Comparison of ENCODE assay signal across 7 cellular contexts in genomic region chr2:135533545-135533944, GRCh38. TPM values are rescaled to one million over a fixed set of nuclear protein-coding genes. Genes with fewer than 3 reads are reported as not detected.
DNase-seq lines count a peak whose midpoint lies in the region; ATAC-seq, FAIRE-seq and TF ChIP-seq lines count a peak whose summit lies in the region.
"Not testable (repeated sequence)": the region's sequence is repeated elsewhere in the genome, so short reads cannot be mapped to it uniquely, and the experiment has no call there.

No MANE protein-coding gene starts in this region.

- not testable (repeated sequence) for H3K4me3 Mint-ChIP-seq in osteocyte (ENCODE audit: unreplicated experiment)

- WGBS in GM12878 (ENCODE audit: insufficient coverage, insufficient replicate concordance, low lambda C conversion rate, missing lambda C conversion rate), result 99% methylated on average over 15 of the region's 15 CpGs

- H3K9me2 ChIP-seq in OCI-LY1 (ENCODE audit: low read depth, low read length), result not testable (repeated sequence)

- H3K27ac Mint-ChIP-seq in osteocyte (ENCODE audit: unreplicated experiment), result peak overlapping the region; percentile 81

- in situ Hi-C loops in GM12878 (cut with MboI), result not testable (repeated sequence)

- peak overlapping the region; percentile 93; the same call in 1 of the 2 replicates for H3K9ac ChIP-seq in BLaER1
- not testable (repeated sequence) for H3K9ac ChIP-seq in KMS-11; OCI-LY1 (ENCODE audit: low read length); GM12878 (ENCODE audit: control insufficient read depth, insufficient read depth, low read length); iPS-20b (ENCODE audit: low read depth, low read length)

- FAIRE-seq in GM12878 (lab: Jason Lieb, UNC), result not testable (repeated sequence)

- H2AFZ ChIP-seq in KMS-11 (ENCODE audit: low read depth); OCI-LY1 (ENCODE audit: low read length); GM12878 (ENCODE audit: control insufficient read depth, low read depth, low read length): not testable (repeated sequence)

- intact Hi-C loops in GM12878 (cut with micrococcal nuclease; ENCODE audit: unreplicated experiment), result not testable (repeated sequence)

- H3K4me1 Mint-ChIP-seq in osteocyte (ENCODE audit: unreplicated experiment), result peaks cover 26% of the 10 kb centered on the region

- H3K9me3 Mint-ChIP-seq in osteocyte (ENCODE audit: unreplicated experiment), result not testable (repeated sequence)

- SMC1A ChIA-PET in GM12878 (lab: Charles Lee; ENCODE audit: uncharacterized antibody, unreplicated experiment), result interaction anchor here (1.1 to 1.5 kb wide), 2 partner anchors 19 to 39 kb away, joined by 3 to 6 read pairs; no protein-coding TSS in a partner anchor

- H3K36me3 Mint-ChIP-seq in osteocyte (ENCODE audit: unreplicated experiment), result not testable (repeated sequence)

- not testable (repeated sequence) for H3F3A ChIP-seq in OCI-LY1 (ENCODE audit: insufficient read depth, low read length)

- CTCF ChIA-PET in GM12878 (lab: Yijun Ruan, JAX), result interaction anchor here (1.2 to 2.3 kb wide), 4 partner anchors 10 to 264 kb away, joined by 3 to 6 read pairs (median 4); no protein-coding TSS in a partner anchor

- TF ChIP-seq EP300 in GM12878 (IDR thresholded peaks at IDR 0.05; ENCODE audit: borderline replicate concordance in 1 of 2, control insufficient read depth in 1 of 2, low read depth in 2 of 2, low read length in 2 of 2), result not testable (repeated sequence)

- RAD21 ChIA-PET in GM12878 (lab: Charles Lee; ENCODE audit: unreplicated experiment), result not testable (repeated sequence)

- H4K20me1 ChIP-seq in BLaER1, result peaks cover 32% of the 10 kb centered on the region
- H4K20me1 ChIP-seq in KMS-11 (ENCODE audit: insufficient read depth); OCI-LY1 (ENCODE audit: insufficient read depth, low read length); GM12878 (ENCODE audit: control insufficient read depth, insufficient read depth): not testable (repeated sequence)

- not testable (repeated sequence) for H3K4me3 ChIP-seq in BLaER1; KMS-11 (IDR thresholded peaks at IDR 0.05; ENCODE audit: insufficient read depth, low read depth, low read length)
- H3K4me3 ChIP-seq in OCI-LY1 (ENCODE audit: low read depth, low read length, poor library complexity, severe bottlenecking), result peak overlapping the region; percentile 82
- peak overlapping the region; percentile 60 for H3K4me3 ChIP-seq in GM12878
- peak overlapping the region; percentile 23; the same call in 1 of the 2 replicates for H3K4me3 ChIP-seq in iPS-20b (ENCODE audit: low read length)

- H3K4me1 ChIP-seq in BLaER1 (peaks cover 35% of the 10 kb centered on the region), KMS-11 (ENCODE audit: low read depth, poor library complexity, severe bottlenecking) (peaks cover 19% of the 10 kb centered on the region), OCI-LY1 (ENCODE audit: insufficient read depth, low read length, severe bottlenecking) (peaks cover 34% of the 10 kb centered on the region)
- H3K4me1 ChIP-seq in GM12878 (ENCODE audit: control insufficient read depth, insufficient read depth, low read length); iPS-20b (ENCODE audit: insufficient read depth, low read length): not testable (repeated sequence)

- not testable (repeated sequence) for H3K27me3 Mint-ChIP-seq in osteocyte (ENCODE audit: unreplicated experiment)

- H3K36me3 ChIP-seq in BLaER1 (peaks cover 33% of the 10 kb centered on the region), OCI-LY1 (ENCODE audit: insufficient read depth, low read length) (peaks cover 32% of the 10 kb centered on the region), iPS-20b (ENCODE audit: insufficient read depth, low read depth, low read length) (peaks cover 17% of the 10 kb centered on the region)
- H3K36me3 ChIP-seq in KMS-11 (ENCODE audit: insufficient read depth); GM12878 (ENCODE audit: control insufficient read depth in 2 of 2, insufficient read depth in 2 of 2, low read length in 1 of 2): not testable (repeated sequence)

- H3K79me2 ChIP-seq in KMS-11 (ENCODE audit: insufficient read depth, low read depth), result peaks cover 57% of the 10 kb centered on the region
- H3K79me2 ChIP-seq in OCI-LY1 (ENCODE audit: insufficient read depth, low read length), result peaks cover 67% of the 10 kb centered on the region
- peaks cover 73% of the 10 kb centered on the region for H3K79me2 ChIP-seq in GM12878 (ENCODE audit: control insufficient read depth, insufficient read depth, low read length)

- not testable (repeated sequence) for BruUV-seq in GM12878 (replicated peaks; lab: Mats Ljungman, UMichigan)

- POLR2A ChIA-PET in GM12878 (lab: Charles Lee), result interaction anchor here (0.6 kb wide), 1 partner anchor 40 kb away, joined by 3 read pairs; no protein-coding TSS in a partner anchor

- H3K9me3 ChIP-seq in BLaER1, result peaks cover 22% of the 10 kb centered on the region
- H3K9me3 ChIP-seq in OCI-LY1 (ENCODE audit: low read length); GM12878 (replicated peaks; ENCODE audit: control insufficient read depth, insufficient read depth, low read length); iPS-20b (ENCODE audit: insufficient read depth, low read depth, low read length): not testable (repeated sequence)

- not testable (repeated sequence) for DNase-seq in GM12878 (ENCODE audit: low read depth, low spot score); osteocyte (ENCODE audit: extremely low spot score, unreplicated experiment)

- peak overlapping the region; percentile 91; the same call in 1 of the 2 replicates for H3K27ac ChIP-seq in BLaER1
- not testable (repeated sequence) for H3K27ac ChIP-seq in KMS-11; OCI-LY1 (ENCODE audit: low read depth, low read length, poor library complexity, severe bottlenecking); GM12878 (ENCODE audit: control insufficient read depth, insufficient read depth); iPS-20b (ENCODE audit: low read length)
- peak overlapping the region; percentile 87; the same call in 1 of the 2 replicates for H3K27ac ChIP-seq in VCaP

- not testable (repeated sequence) for TF ChIP-seq CTCF in KMS-11 (conservative IDR thresholded peaks at IDR 0.05; ENCODE audit: low read depth, low read length); OCI-LY1 (IDR thresholded peaks at IDR 0.05; ENCODE audit: low read length); VCaP (conservative IDR thresholded peaks at IDR 0.05); GM12878 (IDR thresholded peaks at IDR 0.05 in 2 of 3, conservative IDR thresholded peaks at IDR 0.05 in 1 of 3; ENCODE audit: control insufficient read depth in 2 of 3, extremely low read depth in 1 of 3, insufficient read depth in 1 of 3, low read depth in 3 of 3, low read length in 3 of 3); osteocyte (IDR thresholded peaks at IDR 0.05)

- ATAC-seq in GM12878, result not testable (repeated sequence)

- not testable (repeated sequence) for TF ChIP-seq RAD21 in GM12878 (IDR thresholded peaks at IDR 0.05; ENCODE audit: insufficient read depth, low read depth, low read length)

- H3K4me2 ChIP-seq in BLaER1 (peak overlapping the region; percentile 84), KMS-11 (peak overlapping the region; percentile 82), OCI-LY1 (ENCODE audit: low read length) (peak overlapping the region; percentile 94), GM12878 (ENCODE audit: control insufficient read depth, insufficient read depth) (peak overlapping the region; percentile 34)

- H3K27me3 ChIP-seq in BLaER1; KMS-11 (ENCODE audit: insufficient read depth, low read depth); OCI-LY1 (ENCODE audit: insufficient read depth, low read length); GM12878 (replicated peaks in 1 of 2; ENCODE audit: control insufficient read depth in 2 of 2, insufficient read depth in 2 of 2, low read length in 1 of 2); iPS-20b (ENCODE audit: insufficient read depth, low read length): not testable (repeated sequence)

- not testable (repeated sequence) for TF ChIP-seq POLR2A in GM12878 (IDR thresholded peaks at IDR 0.05; ENCODE audit: low read depth, low read length)

RNA-seq across cellular contexts. Expression of gene R3HDM1, which starts 2.3 kb away (rescaled TPM):
- total RNA-seq in GM12878 (2013; cell fraction: nucleolus; rRNA removed), result 121 and 130 TPM in 2 replicates
- total RNA-seq in GM12878 (2014; rRNA removed), result 17.8 and 20.9 TPM in 2 replicates
- 32.3 and 33.5 TPM in 2 replicates for total RNA-seq in GM12878 (2014; rRNA removed; fragmentation: Illumina TruSeq; extraction: Trizol)
- 55.2 and 55.5 TPM in 2 replicates for total RNA-seq in GM12878 (2021)
- polyA plus RNA-seq in GM12878 (2011; ENCODE audit: low read depth), result 26.7 TPM
- 46.3 and 77.4 TPM in 2 replicates for polyA plus RNA-seq in GM12878 (2011; rRNA removed)
- polyA plus RNA-seq in GM12878 (2011; cell fraction: cytosol; rRNA removed), result 71.4 and 79.2 TPM in 2 replicates
- 39.0 and 43.8 TPM in 2 replicates for polyA plus RNA-seq in GM12878 (2011; cell fraction: nucleus; rRNA removed)
- polyA plus RNA-seq in GM12878 (2012), result 31.1 and 33.8 TPM in 2 replicates
- polyA plus RNA-seq in GM12878 (2014; fragmentation: Illumina TruSeq; extraction: Trizol), result 89.6 and 94.9 TPM in 2 replicates
- polyA plus RNA-seq in GM12878 (2014; fragmentation: Nextera tagmentation; extraction: Ambion mirVana), result 10 to 100 TPM; 16.8 to 16.9 TPM
- polyA plus RNA-seq in GM12878 (2014; rRNA removed), result 44.7 and 45.9 TPM in 2 replicates
- 10 to 100 TPM; 50.6 to 52.5 TPM for polyA plus RNA-seq in GM12878 (2016; fragmentation: Nextera tagmentation; extraction: Ambion mirVana)
- polyA minus RNA-seq in GM12878 (2011; rRNA and poly(A)+ RNA removed), result 58.2 and 65.4 TPM in 2 replicates
- 21.9 and 24.7 TPM in 2 replicates for polyA minus RNA-seq in GM12878 (2011; cell fraction: cytosol; rRNA and poly(A)+ RNA removed)
- polyA minus RNA-seq in GM12878 (2011; cell fraction: nucleus; rRNA and poly(A)+ RNA removed), result 34.8 and 90.6 TPM in 2 replicates
- 29.7 and 35.0 TPM in 2 replicates for total RNA-seq in osteocyte

RNA-seq across cellular contexts. Expression of gene ZRANB3, which starts 2.5 kb away (rescaled TPM):
- total RNA-seq in GM12878 (2013; cell fraction: nucleolus; rRNA removed), result 47.5 and 50.1 TPM in 2 replicates
- total RNA-seq in GM12878 (2014; rRNA removed) (8.1 and 10.2 TPM in 2 replicates), GM12878 (2014; rRNA removed; fragmentation: Illumina TruSeq; extraction: Trizol) (11.4 and 11.8 TPM in 2 replicates), GM12878 (2021) (10.5 and 11.0 TPM in 2 replicates), osteocyte (10.8 and 11.0 TPM in 2 replicates)
- polyA plus RNA-seq in GM12878 (2011; ENCODE audit: low read depth), result 4.2 TPM
- polyA plus RNA-seq in GM12878 (2011; rRNA removed) (9.6 and 15.0 TPM in 2 replicates), GM12878 (2014; fragmentation: Illumina TruSeq; extraction: Trizol) (8.2 and 9.7 TPM in 2 replicates), GM12878 (2014; fragmentation: Nextera tagmentation; extraction: Ambion mirVana) (1 to 10 TPM; 5.6 to 5.8 TPM), GM12878 (2014; rRNA removed) (4.8 and 6.6 TPM in 2 replicates), GM12878 (2016; fragmentation: Nextera tagmentation; extraction: Ambion mirVana) (10 to 100 TPM; 10.3 to 11.0 TPM)
- 4.8 and 5.6 TPM in 2 replicates for polyA plus RNA-seq in GM12878 (2011; cell fraction: cytosol; rRNA removed)
- polyA plus RNA-seq in GM12878 (2011; cell fraction: nucleus; rRNA removed), result 4.1 and 5.1 TPM in 2 replicates
- 3.1 and 4.1 TPM in 2 replicates for polyA plus RNA-seq in GM12878 (2012)
- 16.1 and 18.8 TPM in 2 replicates for polyA minus RNA-seq in GM12878 (2011; rRNA and poly(A)+ RNA removed)
- polyA minus RNA-seq in GM12878 (2011; cell fraction: cytosol; rRNA and poly(A)+ RNA removed), result 4.0 and 5.2 TPM in 2 replicates
- 8.1 and 10.9 TPM in 2 replicates for polyA minus RNA-seq in GM12878 (2011; cell fraction: nucleus; rRNA and poly(A)+ RNA removed)

Comparison
In these comparisons a context has a peak if more than half of its experiments do, and no peak if none do; other contexts are left out.
1. H3K4me2 ChIP-seq: peak in every context shown above with its lines; median percentile 94 in OCI-LY1; 84 in BLaER1; 82 in KMS-11; 34 in GM12878.